27 cellular contexts compared by ENCODE assay signal in genomic region chr14:33846100-33846824, GRCh38.
"Had no signal": no experiment of that assay in that cellular context is flagged by ENCODE, and none has a peak within 500 bp of the region (broad histone marks: within the 10 kb centered on the region; RNA-seq: fewer than 3 reads in every experiment).

No MANE protein-coding gene starts in this region.

- H3K36me3 Mint-ChIP-seq: activated naive CD8-positive, alpha-beta T cell; natural killer cell treated with Interleukin-12 subunit alpha and Interleukin-12 subunit beta and Interleukin-15 and Interleukin-18, amount 100 ng/mL, for 72 hours; T-cell had no signal

- ATAC-seq: gastroesophageal sphincter; heart left ventricle; left lung; natural killer cell treated with Interleukin-12 subunit alpha and Interleukin-12 subunit beta and Interleukin-15 and Interleukin-18, amount 100 ng/mL, for 72 hours; psoas muscle; right cardiac atrium; T-cell had no signal

- H3K4me1 ChIP-seq: adrenal gland, colonic mucosa, esophagus squamous epithelium, gastroesophageal sphincter, left lung, psoas muscle, stomach, upper lobe of left lung had no signal

- H3K9me3 Mint-ChIP-seq: activated T-cell treated with anti-CD3 and anti-CD28 coated beads, Interleukin-2, amount 50 U/mL, for 24 hours; natural killer cell treated with Interleukin-12 subunit alpha and Interleukin-12 subunit beta and Interleukin-15 and Interleukin-18, amount 100 ng/mL, for 72 hours; T-cell had no signal

- H3K27ac Mint-ChIP-seq: activated naive CD8-positive, alpha-beta T cell; activated T-cell treated with anti-CD3 and anti-CD28 coated beads, Interleukin-2, amount 50 U/mL, for 24 hours; activated T-helper 2 cell treated with anti-CD3 and anti-CD28 coated beads, Interferon-gamma antibody, Interleukin-2, Interleukin-4, amounts not matched to agents 10 μg/mL and 5 μg/mL and 100 μg/mL, durations not matched to agents 14 hours and 24 hours and 36 hours; natural killer cell treated with Interleukin-12 subunit alpha and Interleukin-12 subunit beta and Interleukin-15 and Interleukin-18, amount 100 ng/mL, for 72 hours; T-cell had no signal

- H3K27me3 ChIP-seq: colonic mucosa, esophagus squamous epithelium, gastroesophageal sphincter, heart left ventricle, left lung, neutrophil, ovary, stomach, upper lobe of left lung had no signal

- H3K4me1 Mint-ChIP-seq: central memory CD8-positive, alpha-beta T cell; T-cell had no signal

- H3K4me3 Mint-ChIP-seq: activated naive CD8-positive, alpha-beta T cell; activated T-cell treated with anti-CD3 and anti-CD28 coated beads, Interleukin-2, amount 50 U/mL, for 24 hours; central memory CD8-positive, alpha-beta T cell; natural killer cell treated with Interleukin-12 subunit alpha and Interleukin-12 subunit beta and Interleukin-15 and Interleukin-18, amount 100 ng/mL, for 72 hours; T-cell had no signal

- DNase-seq: activated CD4-positive, alpha-beta T cell treated with anti-CD3 and anti-CD28 coated beads for 1 hour; activated CD8-positive, alpha-beta memory T cell treated with anti-CD3 and anti-CD28 coated beads for 24 hours; activated CD8-positive, alpha-beta memory T cell treated with anti-CD3 and anti-CD28 coated beads, Interleukin-2, amount 50 U/mL, for 4 hours; activated naive CD4-positive, alpha-beta T cell; activated T-cell treated with anti-CD3 and anti-CD28 coated beads, Interleukin-2, amount 50 U/mL, for 24 hours; adrenal gland; colonic mucosa; esophagus squamous epithelium; heart left ventricle; kidney; ovary; psoas muscle; right cardiac atrium; stimulated activated CD4-positive, alpha-beta T cell treated with anti-CD3 and anti-CD28 coated beads, Interleukin-12 subunit alpha, Interleukin-12 subunit beta, amount 100 ng/mL, for 4 hours; stomach; T-cell; upper lobe of left lung had no signal

- H3K4me3 ChIP-seq: adrenal gland, colonic mucosa, esophagus squamous epithelium, gastroesophageal sphincter, heart left ventricle, left lung, lung, ovary, psoas muscle, stomach, thoracic aorta, upper lobe of left lung had no signal

- H3K27me3 Mint-ChIP-seq: activated naive CD8-positive, alpha-beta T cell; activated T-cell treated with anti-CD3 and anti-CD28 coated beads, Interleukin-2, amount 50 U/mL, for 24 hours; central memory CD8-positive, alpha-beta T cell; T-cell had no signal

- H3K9me3 ChIP-seq: adrenal gland, colonic mucosa, esophagus squamous epithelium, gastroesophageal sphincter, heart left ventricle, left lung, neutrophil, ovary, psoas muscle, stomach, thoracic aorta, upper lobe of left lung had no signal

- H3K27ac ChIP-seq: adrenal gland, colonic mucosa, esophagus squamous epithelium, gastroesophageal sphincter, heart left ventricle, left lung, neutrophil, ovary, psoas muscle, stomach, thoracic aorta, upper lobe of left lung had no signal

- H3K36me3 ChIP-seq: adrenal gland, colonic mucosa, esophagus squamous epithelium, gastroesophageal sphincter, heart left ventricle, left lung, neutrophil, ovary, stomach, thoracic aorta, upper lobe of left lung had no signal

- FAIRE-seq: astrocyte, kidney had no signal
